7 cellular contexts compared by ENCODE assay signal in genomic region chr18:54209471-54210180, GRCh38. TPM values are rescaled to one million over a fixed set of nuclear protein-coding genes. Genes with fewer than 3 reads are reported as not detected.
DNase-seq lines count a peak whose midpoint lies in the region; ATAC-seq and TF ChIP-seq lines count a peak whose summit lies in the region.

No MANE protein-coding gene starts in this region.

- H3K4me3 ChIP-seq in mucosa of descending colon = no peak overlapping the region

- DNase-seq in MV-4-11 (lab: John Stamatoyannopoulos, UW) (peak; percentile 43), mucosa of descending colon (no peak), NCI-H2107 (lab: John Stamatoyannopoulos, UW) (no peak), DMS153 (lab: John Stamatoyannopoulos, UW) (no peak)
- no peak for DNase-seq in activated effector memory CD4-positive, alpha-beta T cell treated with anti-CD3 and anti-CD28 coated beads, Interleukin-2, amount 50 U/mL, for 16 hours

- intact Hi-C loops in mucosa of descending colon (cut with DNase I, micrococcal nuclease) = no loop called here

- TF ChIP-seq CTCF in mucosa of descending colon (IDR thresholded peaks at IDR 0.05) = no peak

- ATAC-seq in GM18517 (IDR thresholded peaks at IDR 0.05; ENCODE audit: unreplicated experiment) (peak; percentile 86), GM21825 (IDR thresholded peaks at IDR 0.05; ENCODE audit: unreplicated experiment) (peak; percentile 83), mucosa of descending colon (peak; percentile 16)

- H3K9me3 ChIP-seq in mucosa of descending colon = no peaks in the 10 kb centered on the region

- H3K4me1 ChIP-seq in mucosa of descending colon (ENCODE audit: low read depth) = peaks cover 14% of the 10 kb centered on the region

- H3K36me3 ChIP-seq in mucosa of descending colon (ENCODE audit: low read depth) = no peaks in the 10 kb centered on the region

RNA-seq across cellular contexts. Expression of gene MBD2, which starts 14.8 kb away (rescaled TPM):
- 100 to 1,000 TPM in 2 of 3 donors, 10 to 100 TPM in 1; 83.3 to 108 (median 106) TPM for total RNA-seq in mucosa of descending colon

RNA-seq across cellular contexts. Expression of gene POLI, which starts 59.7 kb away (rescaled TPM):
- 10 to 100 TPM; 14.2 to 33.2 (median 15.4) TPM for total RNA-seq in mucosa of descending colon

Comparison
In these comparisons a context has a peak if more than half of its experiments do, and no peak if none do; other contexts are left out.
1. ATAC-seq: peak in every context shown above with its lines; median percentile 86 in GM18517; 83 in GM21825; 16 in mucosa of descending colon.